8 cellular contexts compared by ENCODE assay signal in the genomic region with DNA sequence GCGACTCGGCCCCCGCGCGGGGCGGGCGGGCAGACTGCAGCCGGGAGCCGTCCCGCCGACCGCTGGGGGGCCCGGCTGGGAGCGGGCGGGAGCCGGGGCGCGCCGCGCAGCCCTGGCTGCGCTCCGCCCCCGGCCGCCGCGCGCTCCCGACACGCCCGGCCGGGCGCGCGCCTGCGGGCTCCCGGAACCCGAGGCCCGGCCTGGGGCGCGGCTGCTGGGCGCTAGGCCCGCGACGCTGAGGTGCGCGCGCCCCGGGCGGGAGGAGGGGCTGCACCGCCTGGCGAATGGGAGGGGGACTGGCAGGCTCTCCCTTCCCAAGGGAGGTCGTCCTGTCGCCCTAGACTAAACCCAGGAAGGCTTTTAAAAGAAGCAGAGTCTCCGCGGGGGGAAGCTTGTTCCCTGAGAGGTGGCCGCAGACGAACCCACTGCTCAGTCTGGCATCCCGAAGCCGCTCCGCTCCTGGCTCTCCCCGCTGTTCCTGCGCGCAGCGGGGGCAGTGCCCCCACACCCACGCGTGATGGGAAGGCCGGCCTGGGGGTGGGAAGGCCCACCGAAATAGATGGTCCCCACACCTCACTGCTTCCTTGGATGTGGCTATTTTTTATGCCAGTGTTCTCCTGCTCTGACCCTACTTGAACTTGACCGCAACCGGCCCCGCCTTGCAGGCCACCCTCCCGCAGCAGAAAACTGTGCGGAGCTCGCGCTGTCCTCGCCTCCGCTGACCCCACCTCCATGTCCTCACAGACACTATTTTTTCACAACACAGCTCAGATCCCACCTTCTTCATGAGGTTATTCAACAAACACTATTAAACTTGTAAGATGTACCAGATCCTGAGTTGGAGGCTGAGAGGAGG. TPM values are rescaled to one million over a fixed set of nuclear protein-coding genes. Genes with fewer than 3 reads are reported as not detected.
DNase-seq lines count a peak whose midpoint lies in the region; ATAC-seq, FAIRE-seq and TF ChIP-seq lines count a peak whose summit lies in the region.

Gene VOPP1 (minus strand): TSS at position 125 of the 856 bp plus-strand sequence. CDS start 178 bp downstream, outside the sequence.

- no peaks in the 10 kb centered on the region for H3K9me3 Mint-ChIP-seq in osteocyte (ENCODE audit: unreplicated experiment)

- peak within 1 kb of the TSS; percentile 23 for H3K27ac ChIP-seq in adipose tissue (ENCODE audit: low read depth, low read length)

- in situ Hi-C loops in G401 (cut with HindIII; ENCODE audit: low sequenced_read_pairs), result no loop called here

- intact Hi-C loops in Right ventricle myocardium superior (cut with DNase I), result no loop called here

- peak within 1 kb of the TSS; percentile 91 for H3K27ac Mint-ChIP-seq in osteocyte (ENCODE audit: unreplicated experiment)

- H3K4me3 ChIP-seq in LNCaP clone FGC (ENCODE audit: low read depth, low read length), result peak within 1 kb of the TSS; percentile 78

- H3K4me3 Mint-ChIP-seq in osteocyte (ENCODE audit: unreplicated experiment), result peak within 1 kb of the TSS; percentile 94

- H3K4me1 Mint-ChIP-seq in osteocyte (ENCODE audit: unreplicated experiment), result peaks cover 48% of the 10 kb centered on the region

- peak; percentile 89 for ATAC-seq in Right ventricle myocardium superior (ENCODE audit: poor library complexity)

- TF ChIP-seq CTCF in LNCaP clone FGC (IDR thresholded peaks at IDR 0.05; ENCODE audit: control insufficient read depth, extremely low read depth, insufficient read depth) (no peak), osteocyte (IDR thresholded peaks at IDR 0.05) (no peak)

- no peaks in the 10 kb centered on the region for H3K36me3 Mint-ChIP-seq in osteocyte (ENCODE audit: unreplicated experiment)

- WGBS in adipose tissue, 3 donors, result 0 to 1% (median 1%) methylated on average over 59 to 69 of the region's 77 CpGs

- H3K27me3 Mint-ChIP-seq in osteocyte (ENCODE audit: unreplicated experiment), result peaks cover 2% of the 10 kb centered on the region

- peak; percentile 70 for DNase-seq in G401 (ENCODE audit: low spot score)
- DNase-seq in GOT3 (lab: John Stamatoyannopoulos, UW), result peak; percentile 29
- DNase-seq in LNCaP clone FGC (ENCODE audit: low read depth), result no peak
- peak; percentile 30 for DNase-seq in SKM-1 (lab: John Stamatoyannopoulos, UW; ENCODE audit: unreplicated experiment)
- peak; percentile 77 for DNase-seq in Right ventricle myocardium superior
- DNase-seq in osteocyte (ENCODE audit: extremely low spot score, unreplicated experiment), result no peak
- peak; percentile 97 for DNase-seq in urothelium cell line (ENCODE audit: low spot score)

- peak; percentile 68 for FAIRE-seq in urothelium cell line (lab: Jason Lieb, UNC)

RNA-seq across cellular contexts. Expression of gene VOPP1, which starts in this region (rescaled TPM):
- 27.7 and 38.2 TPM in 2 replicates for total RNA-seq in G401 (2014; rRNA removed; shearing (Covaris generic))
- 10 to 100 TPM; 11.3 to 34.0 (median 27.9) TPM for polyA plus RNA-seq in adipose tissue
- total RNA-seq in Right ventricle myocardium superior, result 21.8 TPM
- total RNA-seq in osteocyte, result 86.6 and 88.6 TPM in 2 replicates

Comparison
In these comparisons a context has a peak if more than half of its experiments do, and no peak if none do; other contexts are left out.
1. DNase-seq: peak in G401 (single experiment), GOT3 (single experiment), SKM-1 (single experiment), Right ventricle myocardium superior (single experiment) and urothelium cell line (single experiment); none in LNCaP clone FGC (single experiment) and osteocyte (single experiment).